In genomic region chr14:91170504-91171121, GRCh38 we compare ENCODE assay signal across 14 cellular contexts. TPM values are rescaled to one million over a fixed set of nuclear protein-coding genes. Genes with fewer than 3 reads are reported as not detected.
DNase-seq lines count a peak whose midpoint lies in the region; ATAC-seq, FAIRE-seq and TF ChIP-seq lines count a peak whose summit lies in the region.
"Had no signal": no experiment of that assay in that cellular context is flagged by ENCODE, and none has a peak within 500 bp of the region (broad histone marks: within the 10 kb centered on the region; RNA-seq: fewer than 3 reads in every experiment).

No MANE protein-coding gene starts in this region.

- no peak overlapping the region for H3K4me3 Mint-ChIP-seq in astrocyte (ENCODE audit: unreplicated experiment)
- H3K4me3 Mint-ChIP-seq: CD14-positive monocyte had no signal

- ATAC-seq in left ventricle myocardium superior (peak; percentile 66), HG02885 (IDR thresholded peaks at IDR 0.05; ENCODE audit: poor library complexity, unreplicated experiment) (no peak)

- no peaks in the 10 kb centered on the region for H3K4me1 ChIP-seq in astrocyte (ENCODE audit: insufficient read depth, low read length)
- peaks cover 33 to 71% (median 59%) of the 10 kb centered on the region in 3 donors for H3K4me1 ChIP-seq in skeletal muscle tissue (ENCODE audit: control insufficient read depth in 3 of 3, insufficient read depth in 3 of 3, low read length in 3 of 3)
- no peaks in the 10 kb centered on the region for H3K4me1 ChIP-seq in small intestine (ENCODE audit: control insufficient read depth in 2 of 2, insufficient read depth in 1 of 2, low read depth in 1 of 2, low read length in 1 of 2)

- 67 to 93% (median 90%) methylated on average over 9 of the region's 9 CpGs for WGBS in small intestine, 3 donors

- no peaks in the 10 kb centered on the region for H3K79me2 ChIP-seq in astrocyte (ENCODE audit: insufficient read depth, low read length)

- H3K4me1 Mint-ChIP-seq in astrocyte (ENCODE audit: low read depth, unreplicated experiment) = no peaks in the 10 kb centered on the region
- H3K4me1 Mint-ChIP-seq: CD14-positive monocyte had no signal

- no peaks in the 10 kb centered on the region for H4K20me1 ChIP-seq in astrocyte (ENCODE audit: insufficient read depth, low read length)

- H3K4me3 ChIP-seq in astrocyte (ENCODE audit: insufficient read depth, low read depth, low read length) = no peak overlapping the region
- peak overlapping the region; percentile 31 to 45 (median 38) for H3K4me3 ChIP-seq in skeletal muscle tissue (ENCODE audit: low read length in 3 of 3)
- no peak overlapping the region for H3K4me3 ChIP-seq in small intestine (ENCODE audit: low read depth in 1 of 2, low read length in 2 of 2)
- H3K4me3 ChIP-seq: lung had no signal

- peaks cover 12% of the 10 kb centered on the region for H3K36me3 Mint-ChIP-seq in astrocyte (ENCODE audit: low read depth, unreplicated experiment)

- H3K27me3 ChIP-seq in astrocyte (ENCODE audit: insufficient read depth, low read length) = peaks cover 4% of the 10 kb centered on the region
- no peaks in the 10 kb centered on the region for H3K27me3 ChIP-seq in skeletal muscle tissue (ENCODE audit: control insufficient read depth in 3 of 3, insufficient read depth in 3 of 3, low read length in 3 of 3)
- no peaks in the 10 kb centered on the region for H3K27me3 ChIP-seq in small intestine (ENCODE audit: control insufficient read depth in 2 of 2, insufficient read depth in 2 of 2, low read length in 2 of 2)

- H3K27ac ChIP-seq in astrocyte (ENCODE audit: low read depth, low read length) = no peak overlapping the region
- peak overlapping the region; percentile 88 for H3K27ac ChIP-seq in skeletal muscle tissue (ENCODE audit: low read depth, low read length)
- peak overlapping the region in 1 of 2 donors; percentile 26 for H3K27ac ChIP-seq in small intestine (ENCODE audit: low read depth in 1 of 2, low read length in 1 of 2)
- H3K27ac ChIP-seq: VCaP had no signal

- no peak overlapping the region for H3K4me2 ChIP-seq in astrocyte (ENCODE audit: low read length)

- no peaks in the 10 kb centered on the region for H3K9me3 ChIP-seq in astrocyte (ENCODE audit: insufficient read depth, low read depth, low read length)
- no peaks in the 10 kb centered on the region for H3K9me3 ChIP-seq in skeletal muscle tissue (ENCODE audit: control insufficient read depth in 3 of 3, low read length in 3 of 3)
- no peaks in the 10 kb centered on the region for H3K9me3 ChIP-seq in small intestine (ENCODE audit: control insufficient read depth, low read depth)

- H3K27me3 Mint-ChIP-seq in astrocyte (ENCODE audit: low read depth, unreplicated experiment) = no peaks in the 10 kb centered on the region

- no peak overlapping the region for H2AFZ ChIP-seq in astrocyte (ENCODE audit: low read depth, low read length)

- H3K36me3 ChIP-seq in astrocyte (ENCODE audit: insufficient read depth, low read length) (no peaks in the 10 kb centered on the region), skeletal muscle tissue (ENCODE audit: control insufficient read depth in 3 of 3, insufficient read depth in 3 of 3, low read length in 3 of 3) (peaks cover 11 to 28% (median 18%) of the 10 kb centered on the region in 3 donors), small intestine (ENCODE audit: control insufficient read depth in 2 of 2, insufficient read depth in 2 of 2, low read length in 2 of 2) (peaks cover 8 to 21% of the 10 kb centered on the region in 2 donors)

- intact Hi-C loops in left ventricle myocardium superior (cut with micrococcal nuclease) = loop anchor here (10.0 kb wide), 1 partner anchor 266 kb away; no protein-coding TSS in a partner anchor

- no peak overlapping the region for H3K27ac Mint-ChIP-seq in astrocyte (ENCODE audit: unreplicated experiment)

- TF ChIP-seq CTCF in astrocyte (IDR thresholded peaks at IDR 0.05; ENCODE audit: insufficient read depth, low read depth, low read length) (no peak), D721Med (IDR thresholded peaks at IDR 0.05; ENCODE audit: insufficient read depth, missing control alignments) (no peak)

- no peaks in the 10 kb centered on the region for H3K9me3 Mint-ChIP-seq in astrocyte (ENCODE audit: unreplicated experiment)

- DNase-seq in DMS 273 treated with DMSO at 0.1 percent for 48 hours (lab: John Stamatoyannopoulos, UW) (peak; percentile 26), astrocyte (ENCODE audit: low read depth) (peak; percentile 42), left ventricle myocardium superior (peak; percentile 67), D721Med (ENCODE audit: insufficient read length, low spot score) (no peak), small intestine (no peak), dermis blood vessel endothelial cell (no peak)
- DNase-seq: cortex of kidney, NCI-H1048, NCI-H526 had no signal

- FAIRE-seq in astrocyte (lab: Jason Lieb, UNC) (no peak), D721Med (lab: Jason Lieb, UNC) (no peak), small intestine (lab: Jason Lieb, UNC) (no peak)

- no peak overlapping the region for H3K9ac ChIP-seq in astrocyte (ENCODE audit: low read length)
- peak overlapping the region; percentile 33 to 70 (median 53) for H3K9ac ChIP-seq in skeletal muscle tissue (ENCODE audit: low read depth in 1 of 3, low read length in 3 of 3)

RNA-seq across cellular contexts. Expression of gene DGLUCY, which starts 56.7 kb away (rescaled TPM):
- total RNA-seq in astrocyte (20.0 and 25.9 TPM in 2 replicates), left ventricle myocardium superior (254 TPM), skeletal muscle tissue (49.6 TPM), dermis blood vessel endothelial cell (59.0 and 81.5 TPM in 2 replicates)
- 10 to 100 TPM; 11.9 to 35.4 (median 25.0) TPM for polyA plus RNA-seq in small intestine

Comparison
In these comparisons a context has a peak if more than half of its experiments do, and no peak if none do; other contexts are left out.
1. DNase-seq: peak in DMS 273 treated with DMSO at 0.1 percent for 48 hours (single experiment), astrocyte (single experiment) and left ventricle myocardium superior (single experiment); none in D721Med (single experiment), small intestine (single experiment) and dermis blood vessel endothelial cell (single experiment).
2. H3K4me3 ChIP-seq: peak in skeletal muscle tissue (3 of 3); none in astrocyte (single experiment) and small intestine (0 of 2).